In the genomic region with DNA sequence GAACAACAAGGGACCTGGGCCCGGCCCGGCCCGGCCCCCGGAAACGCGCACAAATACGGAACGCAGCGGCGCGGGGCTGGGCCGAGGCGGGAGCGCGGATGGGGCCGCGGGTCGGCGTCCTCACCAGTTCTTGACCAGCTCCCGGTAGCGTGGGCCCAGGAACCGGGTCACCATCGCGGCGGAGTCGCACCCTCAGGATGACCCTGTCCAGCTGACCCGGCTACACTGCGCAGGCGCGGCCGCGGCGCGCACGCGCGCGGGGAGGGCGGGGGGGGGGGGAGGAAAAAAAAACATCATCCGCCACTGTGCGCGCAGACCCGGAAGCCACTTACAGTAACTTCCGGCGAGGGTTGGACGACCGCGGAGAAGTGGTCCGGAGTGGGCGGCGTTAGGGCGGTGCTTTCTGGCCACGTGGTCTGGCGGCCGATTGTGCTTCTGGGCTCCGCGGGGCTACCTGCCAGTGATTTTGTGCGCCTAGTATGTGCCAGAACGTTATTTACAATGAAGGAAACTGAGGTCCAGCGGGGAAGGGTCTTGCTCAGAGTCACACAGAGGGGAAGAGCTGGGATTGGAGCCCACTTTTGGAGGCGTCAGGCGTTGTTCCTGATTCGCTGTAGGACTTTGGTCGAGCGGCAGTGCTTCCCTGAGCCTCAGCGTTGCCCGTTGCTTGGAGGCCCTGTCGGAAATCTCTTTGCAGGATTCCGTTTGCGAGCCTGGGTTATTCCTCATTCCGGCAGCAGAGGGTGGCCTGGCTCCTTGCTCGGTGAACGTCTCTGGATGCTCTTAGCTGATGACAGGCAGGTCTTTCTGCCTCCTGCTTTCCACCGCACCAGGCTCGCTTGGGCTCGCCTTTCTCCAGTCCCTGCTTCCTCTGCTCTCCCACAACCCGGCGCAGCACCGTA, we compare ENCODE assay signal across 8 cellular contexts. TPM values are rescaled to one million over a fixed set of nuclear protein-coding genes. Genes with fewer than 3 reads are reported as not detected.
DNase-seq lines count a peak whose midpoint lies in the region; ATAC-seq lines count a peak whose summit lies in the region.

UQCR11 (minus strand) TSS at position 227 of the 902 bp plus-strand sequence; CDS start at position 174, 53 bp downstream.

- H3K27me3 ChIP-seq in HUES48 (ENCODE audit: control insufficient read depth, insufficient read depth, low read length), result no peaks in the 10 kb centered on the region
- no peaks in the 10 kb centered on the region for H3K27me3 ChIP-seq in NT2/D1 (ENCODE audit: insufficient read depth, insufficient read length)
- H3K27me3 ChIP-seq in endocrine pancreas (ENCODE audit: control insufficient read depth, insufficient read depth, low read length), result no peaks in the 10 kb centered on the region
- H3K27me3 ChIP-seq in mesendoderm (ENCODE audit: insufficient read depth, low read length, poor library complexity), result no peaks in the 10 kb centered on the region

- no peaks in the 10 kb centered on the region for H3K9me3 Mint-ChIP-seq in activated CD8-positive, alpha-beta memory T cell treated with anti-CD3 and anti-CD28 coated beads, Interleukin-2, amount 10 ng/mL, durations not matched to agents 7 days and 5 days (ENCODE audit: low read depth)

- peaks cover 54% of the 10 kb centered on the region for H3K4me1 Mint-ChIP-seq in activated CD8-positive, alpha-beta memory T cell treated with anti-CD3 and anti-CD28 coated beads, Interleukin-2, amount 10 ng/mL, durations not matched to agents 7 days and 5 days

- H3K4me1 ChIP-seq in HUES48 (ENCODE audit: control insufficient read depth, insufficient read depth, low read length), result peaks cover 5% of the 10 kb centered on the region; the same call in 1 of the 2 replicates
- H3K4me1 ChIP-seq in NT2/D1 (ENCODE audit: insufficient read depth, insufficient read length), result peaks cover 18% of the 10 kb centered on the region
- no peaks in the 10 kb centered on the region for H3K4me1 ChIP-seq in endocrine pancreas (ENCODE audit: control insufficient read depth, insufficient read depth, low read length)
- no peaks in the 10 kb centered on the region for H3K4me1 ChIP-seq in mesendoderm (ENCODE audit: control insufficient read depth, low read depth, low read length)

- peak within 1 kb of the TSS; percentile 69 for H2BK5ac ChIP-seq in mesendoderm (ENCODE audit: low read length)

- peaks cover 27% of the 10 kb centered on the region for H3K79me2 ChIP-seq in mesendoderm (ENCODE audit: control insufficient read depth, insufficient read depth, low read length)

- peak within 1 kb of the TSS; percentile 98 for H3K27ac Mint-ChIP-seq in activated CD8-positive, alpha-beta memory T cell treated with anti-CD3 and anti-CD28 coated beads, Interleukin-2, amount 10 ng/mL, durations not matched to agents 7 days and 5 days

- ATAC-seq in GM21381 (IDR thresholded peaks at IDR 0.05; ENCODE audit: unreplicated experiment), result peak; percentile 84
- ATAC-seq in activated CD8-positive, alpha-beta memory T cell treated with anti-CD3 and anti-CD28 coated beads, Interleukin-2, amount 10 ng/mL, durations not matched to agents 7 days and 5 days, result peak; percentile 90

- DNase-seq in Caki2 (ENCODE audit: low read depth) (peak; percentile 85), NT2/D1 (ENCODE audit: low read depth, low spot score) (peak; percentile 92), mesendoderm (peak; percentile 98)
- peak; percentile 96 for DNase-seq in activated CD8-positive, alpha-beta memory T cell treated with anti-CD3 and anti-CD28 coated beads, Interleukin-2, amount 10 ng/mL, durations not matched to agents 7 days and 5 days
- DNase-seq in stimulated activated CD8-positive, alpha-beta memory T cell treated with anti-CD3 and anti-CD28 coated beads, Interleukin-15, amount 100 ng/mL, for 1 hour (ENCODE audit: low read depth), result peak; percentile 81

- H3K4me2 ChIP-seq in mesendoderm (ENCODE audit: low read length), result peak within 1 kb of the TSS; percentile 82

- CTCF ChIA-PET in activated CD8-positive, alpha-beta memory T cell treated with anti-CD3 and anti-CD28 coated beads, Interleukin-2, amount 10 ng/mL, durations not matched to agents 7 days and 5 days (lab: Charles Lee), result interaction anchor here (0.6 to 4.1 kb wide), 14 partner anchors 12 to 1095 kb away, joined by 3 to 20 read pairs (median 3); partner anchors contain the start of genes MBD3 and REEP6

- H3K9me3 ChIP-seq in HUES48 (ENCODE audit: control insufficient read depth, insufficient read depth, low read length) (no peaks in the 10 kb centered on the region), NT2/D1 (ENCODE audit: insufficient read depth, low read length) (no peaks in the 10 kb centered on the region), endocrine pancreas (ENCODE audit: control insufficient read depth, low read length) (no peaks in the 10 kb centered on the region)

- peaks cover 9% of the 10 kb centered on the region for H3K36me3 Mint-ChIP-seq in activated CD8-positive, alpha-beta memory T cell treated with anti-CD3 and anti-CD28 coated beads, Interleukin-2, amount 10 ng/mL, durations not matched to agents 7 days and 5 days

- H2BK120ac ChIP-seq in mesendoderm (ENCODE audit: low read depth, low read length), result no peak within 1 kb of the TSS

- no peak within 1 kb of the TSS for H4K5ac ChIP-seq in mesendoderm (ENCODE audit: low read length)

- peak within 1 kb of the TSS; percentile 90 for H3K4me3 ChIP-seq in HUES48 (ENCODE audit: low read depth, low read length)
- peak within 1 kb of the TSS; percentile 98 for H3K4me3 ChIP-seq in NT2/D1 (ENCODE audit: insufficient read length, low read depth)
- peak within 1 kb of the TSS; percentile 28 for H3K4me3 ChIP-seq in endocrine pancreas (ENCODE audit: control insufficient read depth, insufficient read depth, low read length)
- H3K4me3 ChIP-seq in mesendoderm (ENCODE audit: low read length), result peak within 1 kb of the TSS; percentile 90

- H3K36me3 ChIP-seq in HUES48 (ENCODE audit: control insufficient read depth, insufficient read depth, low read length) (peaks cover 12% of the 10 kb centered on the region), NT2/D1 (ENCODE audit: insufficient read depth, insufficient read length, low read length) (peaks cover 38% of the 10 kb centered on the region), endocrine pancreas (ENCODE audit: control insufficient read depth, insufficient read depth, low read length) (no peaks in the 10 kb centered on the region), mesendoderm (ENCODE audit: control insufficient read depth, insufficient read depth, low read length) (peaks cover 3% of the 10 kb centered on the region)

- H2AK5ac ChIP-seq in mesendoderm (ENCODE audit: low read length), result no peak within 1 kb of the TSS

- in situ Hi-C loops in Caki2 (cut with HindIII; ENCODE audit: low pct_unique_long_range_greater_than_20kb, low sequenced_read_pairs), result no loop called here

- H3K18ac ChIP-seq in mesendoderm (ENCODE audit: low read length), result peak within 1 kb of the TSS; percentile 33

- peak within 1 kb of the TSS; percentile 0 for H4K8ac ChIP-seq in mesendoderm (ENCODE audit: low read depth, low read length)

- no CpG with 5 or more reads among the region's 79 CpGs for WGBS in mesendoderm (ENCODE audit: extremely low coverage, insufficient coverage, low lambda C conversion rate)

- no peaks in the 10 kb centered on the region for H3K27me3 Mint-ChIP-seq in activated CD8-positive, alpha-beta memory T cell treated with anti-CD3 and anti-CD28 coated beads, Interleukin-2, amount 10 ng/mL, durations not matched to agents 7 days and 5 days

- H2BK15ac ChIP-seq in mesendoderm (replicated peaks; ENCODE audit: low read depth), result no peak within 1 kb of the TSS

- H3K4me3 Mint-ChIP-seq in activated CD8-positive, alpha-beta memory T cell treated with anti-CD3 and anti-CD28 coated beads, Interleukin-2, amount 10 ng/mL, durations not matched to agents 7 days and 5 days, result peak within 1 kb of the TSS; percentile 92

- peak within 1 kb of the TSS; percentile 95 for H3K56ac ChIP-seq in mesendoderm (ENCODE audit: low read length)

- H3K23ac ChIP-seq in mesendoderm (ENCODE audit: low read length), result peak within 1 kb of the TSS; percentile 89

- H3K27ac ChIP-seq in HUES48 (ENCODE audit: low read depth, low read length) (peak within 1 kb of the TSS; percentile 97), mesendoderm (ENCODE audit: low read depth, low read length) (peak within 1 kb of the TSS; percentile 75)

- peaks cover 10% of the 10 kb centered on the region for H3K79me1 ChIP-seq in mesendoderm (ENCODE audit: low read length)

- H3K9ac ChIP-seq in HUES48 (ENCODE audit: low read depth, low read length) (peak within 1 kb of the TSS; percentile 86), NT2/D1 (ENCODE audit: insufficient read length, low read depth) (peak within 1 kb of the TSS; percentile 98), endocrine pancreas (ENCODE audit: control insufficient read depth, insufficient read depth, low read length) (peak within 1 kb of the TSS; percentile 79), mesendoderm (ENCODE audit: low read length) (peak within 1 kb of the TSS; percentile 95)

- peak within 1 kb of the TSS; percentile 73 for H3K4ac ChIP-seq in mesendoderm (ENCODE audit: low read depth, low read length)

RNA-seq across cellular contexts. Expression of gene UQCR11, which starts in this region (rescaled TPM):
- 97.2 and 105 TPM in 2 replicates for total RNA-seq in Caki2 (2014; rRNA removed; shearing (Covaris generic); ENCODE audit: low replicate concordance)
- total RNA-seq in activated CD8-positive, alpha-beta memory T cell treated with anti-CD3 and anti-CD28 coated beads, Interleukin-2, amount 10 ng/mL, durations not matched to agents 7 days and 5 days, result 100 to 1,000 TPM; 192 to 196 TPM
- polyA plus RNA-seq in mesendoderm (2013, experiment 1 of 2), result 102 TPM
- polyA plus RNA-seq in mesendoderm (2013, experiment 2 of 2), result 103 TPM

Comparison
In these comparisons a context has a peak if more than half of its experiments do, and no peak if none do; other contexts are left out.
1. Peak in every context shown above with its lines: DNase-seq, ATAC-seq, H3K4me3 ChIP-seq and H3K27ac ChIP-seq.
2. H3K4me3 ChIP-seq: peak in every context shown above with its lines; median percentile 98 in NT2/D1; 90 in HUES48; 90 in mesendoderm; 28 in endocrine pancreas.